Comparison of ENCODE assay signal across 11 cellular contexts in genomic region chr15:63210151-63211051, GRCh38. TPM values are rescaled to one million over a fixed set of nuclear protein-coding genes. Genes with fewer than 3 reads are reported as not detected.
DNase-seq lines count a peak whose midpoint lies in the region; ATAC-seq, FAIRE-seq and TF ChIP-seq lines count a peak whose summit lies in the region.
"Had no signal": no experiment of that assay in that cellular context is flagged by ENCODE, and none has a peak within 500 bp of the region (broad histone marks: within the 10 kb centered on the region; RNA-seq: fewer than 3 reads in every experiment).

No MANE protein-coding gene starts in this region.

- no peak for FAIRE-seq in H1 (lab: Jason Lieb, UNC)

- H3K23me2 ChIP-seq in H1 (ENCODE audit: low read depth, low read length): no peaks in the 10 kb centered on the region

- no peak overlapping the region for H2BK12ac ChIP-seq in H1 (ENCODE audit: low read depth, low read length)

- no peak overlapping the region for H4K91ac ChIP-seq in H1 (replicated peaks; ENCODE audit: insufficient read length, low read length)

- TF ChIP-seq CTCF in GM12865 (IDR thresholded peaks at IDR 0.05; ENCODE audit: insufficient read depth, low read depth, low read length, missing control alignments): no peak
- no peak for TF ChIP-seq CTCF in PC-9 (conservative IDR thresholded peaks at IDR 0.05)
- TF ChIP-seq CTCF in H1 (IDR thresholded peaks at IDR 0.05; ENCODE audit: control extremely low read depth in 1 of 3, insufficient read depth in 1 of 3, low read depth in 1 of 3, low read length in 3 of 3): no peak

- H2BK15ac ChIP-seq in H1 (ENCODE audit: low read length): no peak overlapping the region

- peak overlapping the region; percentile 28; the same call in 1 of the 2 replicates for H3K18ac ChIP-seq in H1 (ENCODE audit: extremely low read depth, low read length)

- no peaks in the 10 kb centered on the region for H3K36me3 ChIP-seq in PC-9 (ENCODE audit: low read depth)
- H3K36me3 ChIP-seq in H1 (ENCODE audit: control insufficient read depth in 2 of 4, insufficient read depth in 4 of 4, low read length in 3 of 4): no peaks in the 10 kb centered on the region; a peak in 1 of 8 replicates
- H3K36me3 ChIP-seq: MG63 had no signal

- H3K4ac ChIP-seq in H1 (replicated peaks; ENCODE audit: insufficient read length, low read depth, low read length): no peak overlapping the region

- WGBS in H1 (ENCODE audit: extremely low coverage in 1 of 2, insufficient coverage in 1 of 2, insufficient read length in 1 of 2, insufficient replicate concordance in 2 of 2, low coverage in 1 of 2, low lambda C conversion rate in 2 of 2, missing lambda C conversion rate in 1 of 2), 2 experiments: 41% methylated on average over 5 of the region's 5 CpGs; no CpG with 5 or more reads in 1 of the 2 experiments

- H4K20me1 ChIP-seq in PC-9 (ENCODE audit: insufficient read depth): no peaks in the 10 kb centered on the region
- H4K20me1 ChIP-seq in H1 (replicated peaks in 1 of 2; ENCODE audit: control insufficient read depth in 1 of 2, insufficient read depth in 2 of 2, low read length in 2 of 2): no peaks in the 10 kb centered on the region

- no peak overlapping the region for H2AK5ac ChIP-seq in H1 (ENCODE audit: low read depth, low read length)

- intact Hi-C loops in PC-9 (cut with micrococcal nuclease; ENCODE audit: unreplicated experiment) (no loop called here), sciatic nerve (cut with DNase I) (no loop called here)

- H3K4me1 ChIP-seq in PC-9 (replicated peaks; ENCODE audit: insufficient read depth) (peaks cover 42% of the 10 kb centered on the region), H1 (replicated peaks in 1 of 4; ENCODE audit: control insufficient read depth in 3 of 4, insufficient read depth in 4 of 4, low read length in 3 of 4) (peaks cover 2 to 11% (median 4%) of the 10 kb centered on the region in 4 experiments; a peak in 6 of 7 replicates)

- H4K5ac ChIP-seq in H1 (ENCODE audit: insufficient read length, low read depth, low read length): no peak overlapping the region

- no peaks in the 10 kb centered on the region for H3K9me2 ChIP-seq in PC-9 (ENCODE audit: insufficient read depth)

- POLR2A ChIA-PET in PC-9 (lab: Charles Lee; ENCODE audit: unreplicated experiment) (no interaction called here), H1 (lab: Charles Lee; ENCODE audit: partially characterized antibody) (interaction anchor here (1.3 kb wide), 1 partner anchor 46 kb away, joined by 4 read pairs; no protein-coding TSS in a partner anchor)

- H3K4me3 ChIP-seq in GM12865 (ENCODE audit: low read depth, low read length) (peak overlapping the region; percentile 34), PC-9 (no peak overlapping the region), H1 (ENCODE audit: extremely low read depth in 1 of 4, insufficient read depth in 2 of 4, low read depth in 3 of 4, low read length in 4 of 4) (peak overlapping the region in 1 of 4 experiments; percentile 2; a peak in 1 of 8 replicates)
- H3K4me3 ChIP-seq: MG63 had no signal

- no peak overlapping the region for H3K56ac ChIP-seq in H1 (replicated peaks; ENCODE audit: insufficient read length, low read depth, low read length)

- TF ChIP-seq EP300 in H1 (IDR thresholded peaks at IDR 0.05; ENCODE audit: borderline replicate concordance in 1 of 2, low read depth in 2 of 2, low read length in 2 of 2): no peak

- peaks cover 34% of the 10 kb centered on the region; the same call in 1 of the 2 replicates for H3K79me2 ChIP-seq in PC-9 (ENCODE audit: low read depth)
- peaks cover 0 to 52% of the 10 kb centered on the region in 2 experiments; a peak in 2 of 4 replicates for H3K79me2 ChIP-seq in H1 (ENCODE audit: control insufficient read depth in 1 of 2, insufficient read depth in 2 of 2, low read length in 2 of 2)

- H2BK20ac ChIP-seq in H1 (ENCODE audit: low read length): no peak overlapping the region

- H3K14ac ChIP-seq in H1 (ENCODE audit: insufficient read length): no peak overlapping the region

- H2BK5ac ChIP-seq in H1 (ENCODE audit: low read depth, low read length): peak overlapping the region; percentile 85; the same call in 1 of the 2 replicates

- no peaks in the 10 kb centered on the region for H3K27me3 ChIP-seq in PC-9 (ENCODE audit: insufficient read depth, low read depth)
- H3K27me3 ChIP-seq in H1 (replicated peaks in 1 of 4; ENCODE audit: control insufficient read depth in 3 of 4, extremely low read depth in 1 of 4, insufficient read depth in 3 of 4, low read length in 3 of 4): no peaks in the 10 kb centered on the region
- H3K27me3 ChIP-seq: MG63 had no signal

- H3K9ac ChIP-seq in H1 (replicated peaks in 1 of 4; ENCODE audit: extremely low read depth in 1 of 4, low read depth in 3 of 4, low read length in 3 of 4): no peak overlapping the region

- CTCF ChIA-PET in PC-9 (lab: Charles Lee) (no interaction called here), H1 (lab: Charles Lee; ENCODE audit: partially characterized antibody) (interaction anchor here (0.5 to 1.6 kb wide), 3 partner anchors 14 to 26 kb away, joined by 3 to 5 read pairs (median 3); no protein-coding TSS in a partner anchor)

- BruUV-seq in PC-9 (replicated peaks; lab: Mats Ljungman, UMichigan): no TSS peak

- H3K23ac ChIP-seq in H1 (ENCODE audit: insufficient read length): no peak overlapping the region

- H2AFZ ChIP-seq in PC-9 (no peak overlapping the region), H1 (ENCODE audit: low read length) (no peak overlapping the region)

- H3K27ac ChIP-seq in PC-9: peak overlapping the region; percentile 91
- H3K27ac ChIP-seq in H1 (ENCODE audit: low read depth, low read length): no peak overlapping the region

- ATAC-seq in sciatic nerve (peak; percentile 71), HG03432 (IDR thresholded peaks at IDR 0.05; ENCODE audit: unreplicated experiment) (no peak), HG03442 (IDR thresholded peaks at IDR 0.05; ENCODE audit: unreplicated experiment) (no peak), GM18519 (IDR thresholded peaks at IDR 0.05; ENCODE audit: low FRiP score, unreplicated experiment) (no peak), GM18858 (IDR thresholded peaks at IDR 0.05; ENCODE audit: unreplicated experiment) (no peak)
- ATAC-seq: HCT116 had no signal

- no peak overlapping the region for H3K4me2 ChIP-seq in PC-9
- H3K4me2 ChIP-seq in H1 (ENCODE audit: insufficient read depth in 1 of 2, low read depth in 2 of 2, low read length in 2 of 2): peak overlapping the region; percentile 29 to 35

- no peak overlapping the region for H2BK120ac ChIP-seq in H1 (replicated peaks; ENCODE audit: low read depth, low read length)

- no peak for TF ChIP-seq RAD21 in H1 (IDR thresholded peaks at IDR 0.05 in 1 of 2, conservative IDR thresholded peaks at IDR 0.05 in 1 of 2; ENCODE audit: low read depth in 2 of 2, low read length in 2 of 2)

- peaks cover 30% of the 10 kb centered on the region for H3F3A ChIP-seq in PC-9 (ENCODE audit: insufficient read depth, low read depth)

- no peak for TF ChIP-seq POLR2A in H1 (IDR thresholded peaks at IDR 0.05; ENCODE audit: control extremely low read depth in 1 of 2, low read depth in 2 of 2, low read length in 2 of 2)

- DNase-seq in GM12865 (ENCODE audit: low read depth) (no peak), PC-9 (no peak), H1 (ENCODE audit: low read depth in 1 of 2, low spot score in 2 of 2) (no peak), sciatic nerve (ENCODE audit: low spot score) (peak; percentile 47)
- DNase-seq: MG63, SW 1271 had no signal

- no peak overlapping the region for H4K8ac ChIP-seq in H1 (ENCODE audit: extremely low read depth, insufficient read depth, low read length)

- H3K79me1 ChIP-seq in H1 (ENCODE audit: low read depth, low read length): no peaks in the 10 kb centered on the region; the same call in none of the 2 replicates

- no peaks in the 10 kb centered on the region for H3K9me3 ChIP-seq in PC-9 (ENCODE audit: insufficient read depth, low read depth)
- no peaks in the 10 kb centered on the region for H3K9me3 ChIP-seq in H1 (ENCODE audit: insufficient read depth in 2 of 2, low read depth in 1 of 2, low read length in 1 of 2)
- H3K9me3 ChIP-seq: MG63 had no signal

TF ChIP-seq in H1, 55 proteins besides CTCF, POLR2A, EP300 and RAD21 (continues in another document):
- TF ChIP-seq RFX5 (IDR thresholded peaks at IDR 0.05; ENCODE audit: borderline replicate concordance, low read depth, low read length) (no peak), SIX5 (IDR thresholded peaks at IDR 0.05; ENCODE audit: low read depth, low read length) (no peak), USF2 (IDR thresholded peaks at IDR 0.05; ENCODE audit: low read length) (no peak), TEAD4 (IDR thresholded peaks at IDR 0.05; ENCODE audit: low read depth, low read length) (no peak), SUZ12 (IDR thresholded peaks at IDR 0.05; ENCODE audit: low read length) (no peak), CBX5 (IDR thresholded peaks at IDR 0.05; ENCODE audit: low read depth, low read length) (no peak)

RNA-seq across cellular contexts. Expression of gene RAB8B, which starts 21.0 kb away (rescaled TPM):
- total RNA-seq in PC-9 (2021) (19.3 and 20.9 TPM in 2 replicates), sciatic nerve (69.4 TPM)
- 47.0 and 47.8 TPM in 2 replicates for total RNA-seq in H1 (2021; fragmentation: NEBNext Ultra II Directional; extraction: Animal tissue kit (Norgen Biotek cat#: 25700))
- 6.1 and 9.5 TPM in 2 replicates for polyA plus RNA-seq in H1 (2011; rRNA removed)
- polyA plus RNA-seq in H1 (2011; cell fraction: cytosol; rRNA removed): 17.9 TPM
- polyA plus RNA-seq in H1 (2011; cell fraction: nucleus; rRNA removed): 5.9 TPM
- polyA plus RNA-seq in H1 (2012, experiment 1 of 2): 19.4 to 42.9 TPM (median 25.0 TPM) in 4 replicates
- polyA plus RNA-seq in H1 (2012, experiment 2 of 2): 1.6 TPM
- 41.2 TPM for polyA plus RNA-seq in H1 (2013, experiment 1 of 2)
- 43.0 TPM for polyA plus RNA-seq in H1 (2013, experiment 2 of 2)
- polyA minus RNA-seq in H1 (2011; rRNA and poly(A)+ RNA removed): 18.6 and 26.4 TPM in 2 replicates
- polyA minus RNA-seq in H1 (2011; cell fraction: cytosol; rRNA and poly(A)+ RNA removed): 83.0 TPM
- polyA minus RNA-seq in H1 (2011; cell fraction: nucleus; rRNA and poly(A)+ RNA removed): 11.2 TPM

RNA-seq across cellular contexts. Expression of gene RPS27L, which starts 53.1 kb away (rescaled TPM):
- total RNA-seq in PC-9 (2021) (59.7 and 77.0 TPM in 2 replicates), sciatic nerve (118 TPM)
- total RNA-seq in H1 (2021; fragmentation: NEBNext Ultra II Directional; extraction: Animal tissue kit (Norgen Biotek cat#: 25700)): 143 and 160 TPM in 2 replicates
- polyA plus RNA-seq in H1 (2011; rRNA removed): 64.2 and 115 TPM in 2 replicates
- polyA plus RNA-seq in H1 (2011; cell fraction: cytosol; rRNA removed): 99.9 TPM
- 18.3 TPM for polyA plus RNA-seq in H1 (2011; cell fraction: nucleus; rRNA removed)
- 126 to 149 TPM (median 131 TPM) in 4 replicates for polyA plus RNA-seq in H1 (2012, experiment 1 of 2)
- 69.1 TPM for polyA plus RNA-seq in H1 (2012, experiment 2 of 2)
- 106 TPM for polyA plus RNA-seq in H1 (2013, experiment 1 of 2)
- 118 TPM for polyA plus RNA-seq in H1 (2013, experiment 2 of 2)
- polyA minus RNA-seq in H1 (2011; rRNA and poly(A)+ RNA removed): 18.3 and 23.2 TPM in 2 replicates
- polyA minus RNA-seq in H1 (2011; cell fraction: cytosol; rRNA and poly(A)+ RNA removed): 26.7 TPM
- polyA minus RNA-seq in H1 (2011; cell fraction: nucleus; rRNA and poly(A)+ RNA removed): 32.5 TPM
